ENCODE assay signal across 14 cellular contexts in genomic region chr1:199612976-199613774, GRCh38.
A peak's percentile ranks its signal among the peaks of the same experiment; 100 is the strongest.
DNase-seq lines count a peak whose midpoint lies in the region; ATAC-seq and TF ChIP-seq lines count a peak whose summit lies in the region.
"Had no signal": no experiment of that assay in that cellular context is flagged by ENCODE, and none has a peak within 500 bp of the region (broad histone marks: within the 10 kb centered on the region; RNA-seq: fewer than 3 reads in every experiment).

No MANE protein-coding gene starts in this region.

- ATAC-seq in HG02884 (IDR thresholded peaks at IDR 0.05; ENCODE audit: unreplicated experiment) (peak; percentile 79), GM18520 (IDR thresholded peaks at IDR 0.05; ENCODE audit: unreplicated experiment) (no peak), GM21619 (IDR thresholded peaks at IDR 0.05; ENCODE audit: unreplicated experiment) (no peak)

- peak; percentile 12 for DNase-seq in AG08395 (ENCODE audit: low spot score)
- DNase-seq in fibroblast of pulmonary artery (ENCODE audit: low read depth), result peak; percentile 13
- no peak for DNase-seq in spleen
- DNase-seq in OCI-M2 (lab: John Stamatoyannopoulos, UW; ENCODE audit: unreplicated experiment), result no peak
- DNase-seq: activated T-cell treated with anti-CD3 and anti-CD28 coated beads, Interleukin-2, amount 50 U/mL, for 24 hours; cortex of kidney; NCI-H2171; stimulated activated CD4-positive, alpha-beta T cell treated with anti-CD3 and anti-CD28 coated beads, Interleukin-4, amount 100 ng/mL, for 4 hours; T-helper 1 cell; transverse colon had no signal

- no peaks in the 10 kb centered on the region for H3K79me2 ChIP-seq in OCI-LY3 (ENCODE audit: low read length)

- TF ChIP-seq POLR2A in spleen (IDR thresholded peaks at IDR 0.05), result no peak

- no peaks in the 10 kb centered on the region for H3K9me3 ChIP-seq in OCI-LY3 (ENCODE audit: insufficient read depth, low read length)
- peaks cover 0 to 7% (median 0%) of the 10 kb centered on the region in 8 donors for H3K9me3 ChIP-seq in spleen
- H3K9me3 ChIP-seq: transverse colon had no signal

- H4K20me1 ChIP-seq in OCI-LY3 (ENCODE audit: insufficient read depth, low read length), result no peaks in the 10 kb centered on the region

- no peaks in the 10 kb centered on the region for H3K27me3 ChIP-seq in OCI-LY3 (ENCODE audit: low read depth, low read length)
- no peaks in the 10 kb centered on the region for H3K27me3 ChIP-seq in spleen (replicated peaks in 1 of 7)
- H3K27me3 ChIP-seq: transverse colon had no signal

- H2AFZ ChIP-seq in OCI-LY3 (ENCODE audit: low read depth, low read length), result no peak overlapping the region; the same call in 1 of the 2 replicates

- H3K36me3 ChIP-seq in OCI-LY3 (replicated peaks; ENCODE audit: low read depth, low read length) (no peaks in the 10 kb centered on the region), spleen (no peaks in the 10 kb centered on the region)
- H3K36me3 ChIP-seq: transverse colon had no signal

- 41 to 52% (median 46%) methylated on average over 6 of the region's 6 CpGs for WGBS in spleen, 5 donors

- H3K4me3 ChIP-seq in OCI-LY3 (ENCODE audit: low read length), result no peak overlapping the region
- no peak overlapping the region for H3K4me3 ChIP-seq in fibroblast of pulmonary artery (replicated peaks; ENCODE audit: low read depth, low read length)
- no peak overlapping the region for H3K4me3 ChIP-seq in spleen
- H3K4me3 ChIP-seq: transverse colon had no signal

- H3K4me1 ChIP-seq in OCI-LY3 (ENCODE audit: low read length) (peaks cover 12% of the 10 kb centered on the region), spleen (peaks cover 0 to 8% (median 0%) of the 10 kb centered on the region in 6 donors)
- H3K4me1 ChIP-seq: transverse colon had no signal

- intact Hi-C loops in spleen (cut with DNase I; ENCODE audit: low total_unique reads), result no loop called here

- H3K9ac ChIP-seq in OCI-LY3 (ENCODE audit: low read length), result no peak overlapping the region

- H3K4me2 ChIP-seq in OCI-LY3 (ENCODE audit: low read length), result peak overlapping the region; percentile 40

- TF ChIP-seq CTCF in OCI-LY3 (IDR thresholded peaks at IDR 0.05; ENCODE audit: low read depth, low read length) (no peak), fibroblast of pulmonary artery (IDR thresholded peaks at IDR 0.05; ENCODE audit: low read length, missing control alignments) (no peak), spleen (IDR thresholded peaks at IDR 0.05 in 8 of 11, conservative IDR thresholded peaks at IDR 0.05 in 3 of 11) (no peak)

- H3K27ac ChIP-seq in OCI-LY3 (ENCODE audit: low read length) (no peak overlapping the region), spleen (no peak overlapping the region)
- H3K27ac ChIP-seq: transverse colon had no signal

Comparison
In these comparisons a context has a peak if more than half of its experiments do, and no peak if none do; other contexts are left out.
1. DNase-seq: peak in AG08395 (single experiment) and fibroblast of pulmonary artery (single experiment); none in spleen (single experiment) and OCI-M2 (single experiment).